Comparison of ENCODE assay signal across 19 cellular contexts in genomic region chr7:111511845-111512244, GRCh38. TPM values are rescaled to one million over a fixed set of nuclear protein-coding genes. Genes with fewer than 3 reads are reported as not detected.
DNase-seq lines count a peak whose midpoint lies in the region; ATAC-seq, FAIRE-seq and TF ChIP-seq lines count a peak whose summit lies in the region.
"Had no signal": no experiment of that assay in that cellular context is flagged by ENCODE, and none has a peak within 500 bp of the region (broad histone marks: within the 10 kb centered on the region; RNA-seq: fewer than 3 reads in every experiment).

No MANE protein-coding gene starts in this region.

- TF ChIP-seq CTCF in A549 (IDR thresholded peaks at IDR 0.05) = no peak
- no peak for TF ChIP-seq CTCF in PC-3 (conservative IDR thresholded peaks at IDR 0.05; ENCODE audit: low read depth, low read length)
- TF ChIP-seq CTCF in K562 (IDR thresholded peaks at IDR 0.05 in 2 of 3, conservative IDR thresholded peaks at IDR 0.05 in 1 of 3; ENCODE audit: insufficient read depth in 2 of 3, low read depth in 1 of 3, low read length in 3 of 3) = no peak
- TF ChIP-seq CTCF in right atrium auricular region (IDR thresholded peaks at IDR 0.05) = no peak

- 96% methylated on average over 4 of the region's 4 CpGs for WGBS in A549 (ENCODE audit: missing lambda C conversion rate)
- WGBS in K562 (ENCODE audit: insufficient coverage, low coverage, missing lambda C conversion rate) = 74% methylated on average over 4 of the region's 4 CpGs

- CTCF ChIA-PET in A549 (lab: Yijun Ruan, JAX) (no interaction called here), PC-3 (lab: Charles Lee) (no interaction called here), K562 (lab: Yijun Ruan, JAX; ENCODE audit: low intra/inter-chr PET ratio) (interaction anchor here (0.6 kb wide), 1 partner anchor 1465 kb away, joined by 3 read pairs; no protein-coding TSS in a partner anchor)

- H4K20me1 ChIP-seq in PC-3 (ENCODE audit: low read length) = no peaks in the 10 kb centered on the region
- H4K20me1 ChIP-seq in K562 (replicated peaks; ENCODE audit: control insufficient read depth, insufficient read depth, low read length) = no peaks in the 10 kb centered on the region

- H3K4me1 Mint-ChIP-seq in stimulated activated effector memory CD8-positive, alpha-beta T cell treated with anti-CD3 and anti-CD28 coated beads, Interleukin-12 subunit alpha, Interleukin-12 subunit beta, amount 100 ng/mL, for 72 hours = peaks cover 7% of the 10 kb centered on the region

- H3K9me3 ChIP-seq in A549 (peaks cover 14% of the 10 kb centered on the region), PC-3 (ENCODE audit: low read length) (no peaks in the 10 kb centered on the region), K562 (replicated peaks; ENCODE audit: control insufficient read depth, insufficient read depth, low read depth, low read length) (no peaks in the 10 kb centered on the region), right atrium auricular region (no peaks in the 10 kb centered on the region)
- H3K9me3 ChIP-seq: BE2C had no signal

- TF ChIP-seq EP300 in A549 (IDR thresholded peaks at IDR 0.05) = no peak
- TF ChIP-seq EP300 in K562 (IDR thresholded peaks at IDR 0.05; ENCODE audit: low read length) = no peak

- in situ Hi-C loops in K562 (cut with MboI) = no loop called here

- TF ChIP-seq RAD21 in A549 (conservative IDR thresholded peaks at IDR 0.05 in 1 of 2, IDR thresholded peaks at IDR 0.05 in 1 of 2) (no peak), K562 (CRISPR knock-in tag; conservative IDR thresholded peaks at IDR 0.05 in 1 of 2, IDR thresholded peaks at IDR 0.05 in 1 of 2) (no peak)

- H3K9me1 ChIP-seq in K562 (ENCODE audit: control insufficient read depth, insufficient read depth, low read length) = no peaks in the 10 kb centered on the region

- TF ChIP-seq POLR2A in A549 (IDR thresholded peaks at IDR 0.05; ENCODE audit: low read length) (no peak), K562 (conservative IDR thresholded peaks at IDR 0.05) (no peak)

- H3K27ac Mint-ChIP-seq in stimulated activated effector memory CD8-positive, alpha-beta T cell treated with anti-CD3 and anti-CD28 coated beads, Interleukin-12 subunit alpha, Interleukin-12 subunit beta, amount 100 ng/mL, for 72 hours = no peak overlapping the region
- H3K27ac Mint-ChIP-seq: CD4-positive, CD25-positive, alpha-beta regulatory T cell; GM23338; HFFc6 had no signal

- H2AFZ ChIP-seq in PC-3 (ENCODE audit: low read length) (no peak overlapping the region), K562 (ENCODE audit: low read depth, low read length) (no peak overlapping the region)
- H2AFZ ChIP-seq: GM23338 had no signal

- no TSS peak for BruUV-seq in PC-3 (replicated peaks; lab: Mats Ljungman, UMichigan)
- BruUV-seq in K562 (replicated peaks; lab: Mats Ljungman, UMichigan) = no TSS peak

- DNase-seq in A549 (ENCODE audit: low read depth in 1 of 2, low spot score in 1 of 2) = no peak
- no peak for DNase-seq in PC-3
- no peak for DNase-seq in K562 (ENCODE audit: extremely low read depth in 1 of 4, low spot score in 3 of 4)
- no peak for DNase-seq in stimulated activated effector memory CD8-positive, alpha-beta T cell treated with anti-CD3 and anti-CD28 coated beads, Interleukin-12 subunit alpha, Interleukin-12 subunit beta, amount 100 ng/mL, for 72 hours (ENCODE audit: low spot score in 2 of 2)
- no peak for DNase-seq in right atrium auricular region (ENCODE audit: low spot score)
- no peak for DNase-seq in COR-L47 (lab: John Stamatoyannopoulos, UW)
- no peak for DNase-seq in activated CD8-positive, alpha-beta memory T cell treated with anti-CD3 and anti-CD28 coated beads for 24 hours
- DNase-seq: 8988T; BE2C; C1 segment of cervical spinal cord; CD4-positive, CD25-positive, alpha-beta regulatory T cell; DMS153; DMS79; GDM1; HCEC 1CT; HFFc6 had no signal

- no peaks in the 10 kb centered on the region for H3K9me3 Mint-ChIP-seq in stimulated activated effector memory CD8-positive, alpha-beta T cell treated with anti-CD3 and anti-CD28 coated beads, Interleukin-12 subunit alpha, Interleukin-12 subunit beta, amount 100 ng/mL, for 72 hours
- H3K9me3 Mint-ChIP-seq: HFFc6 had no signal

- no peak overlapping the region for H3K4me3 ChIP-seq in A549
- H3K4me3 ChIP-seq in PC-3 (ENCODE audit: low read length) = no peak overlapping the region
- H3K4me3 ChIP-seq in K562 = no peak overlapping the region
- H3K4me3 ChIP-seq in right atrium auricular region = no peak overlapping the region
- H3K4me3 ChIP-seq: GM23338 had no signal

- H3K36me3 ChIP-seq in PC-3 (ENCODE audit: low read depth, low read length) (peaks cover 3% of the 10 kb centered on the region; the same call in 1 of the 2 replicates), K562 (ENCODE audit: control insufficient read depth, insufficient read depth, low read length) (no peaks in the 10 kb centered on the region), right atrium auricular region (no peaks in the 10 kb centered on the region)
- H3K36me3 ChIP-seq: BE2C had no signal

- H3K4me2 ChIP-seq in A549 (no peak overlapping the region), PC-3 (ENCODE audit: low read length) (no peak overlapping the region), K562 (ENCODE audit: insufficient read depth, low read length) (no peak overlapping the region)
- H3K4me2 ChIP-seq: GM23338 had no signal

- H3K79me2 ChIP-seq in PC-3 (ENCODE audit: low read length) = peaks cover 16% of the 10 kb centered on the region
- peaks cover 9% of the 10 kb centered on the region; the same call in 1 of the 3 replicates for H3K79me2 ChIP-seq in K562 (ENCODE audit: control insufficient read depth, insufficient read depth, low read length)

- ATAC-seq in A549 (no peak), PC-3 (no peak), K562 (no peak)
- ATAC-seq in stimulated activated effector memory CD8-positive, alpha-beta T cell treated with anti-CD3 and anti-CD28 coated beads, Interleukin-12 subunit alpha, Interleukin-12 subunit beta, amount 100 ng/mL, for 72 hours = peak; percentile 66
- ATAC-seq: GM23338 had no signal

- H3K9ac ChIP-seq in PC-3 (ENCODE audit: low read length) (peak overlapping the region; percentile 85), K562 (ENCODE audit: insufficient read depth in 1 of 2, low read depth in 2 of 2, low read length in 2 of 2) (no peak overlapping the region)

- H3K36me3 Mint-ChIP-seq in stimulated activated effector memory CD8-positive, alpha-beta T cell treated with anti-CD3 and anti-CD28 coated beads, Interleukin-12 subunit alpha, Interleukin-12 subunit beta, amount 100 ng/mL, for 72 hours = peaks cover 5% of the 10 kb centered on the region

- peak; percentile 39 for FAIRE-seq in A549 (lab: Jason Lieb, UNC)
- FAIRE-seq in K562 (lab: Jason Lieb, UNC) = no peak
- FAIRE-seq: H54 had no signal

- H3F3A ChIP-seq in PC-3 (ENCODE audit: low read length, unreplicated experiment) = peaks cover 4% of the 10 kb centered on the region

- H3K4me1 ChIP-seq in A549 (peaks cover 48% of the 10 kb centered on the region), PC-3 (ENCODE audit: insufficient read depth, low read length) (peaks cover 58% of the 10 kb centered on the region), K562 (replicated peaks in 1 of 2; ENCODE audit: control insufficient read depth in 2 of 2, insufficient read depth in 2 of 2, low read length in 2 of 2) (peaks cover 7 to 17% of the 10 kb centered on the region in 2 experiments; a peak in 3 of 5 replicates), right atrium auricular region (no peaks in the 10 kb centered on the region)

- H3K27ac ChIP-seq in A549 (peak overlapping the region in 1 of 2 experiments; percentile 83; a peak in 3 of 6 replicates), PC-3 (ENCODE audit: low read length) (peak overlapping the region; percentile 96), K562 (ENCODE audit: extremely low read depth, low read depth, low read length) (no peak overlapping the region), right atrium auricular region (no peak overlapping the region)
- H3K27ac ChIP-seq: HL-60 had no signal

- intact Hi-C loops in PC-3 (cut with micrococcal nuclease) (no loop called here), K562 (cut with micrococcal nuclease) (no loop called here)

- no peaks in the 10 kb centered on the region for H3K9me2 ChIP-seq in PC-3 (replicated peaks; ENCODE audit: low read length)

- H3K27me3 ChIP-seq in PC-3 (ENCODE audit: low read length) (no peaks in the 10 kb centered on the region), K562 (ENCODE audit: control insufficient read depth in 2 of 2, insufficient read depth in 2 of 2, low read length in 2 of 2) (no peaks in the 10 kb centered on the region), right atrium auricular region (no peaks in the 10 kb centered on the region)
- H3K27me3 ChIP-seq: BE2C had no signal

- no peak overlapping the region for H3K4me3 Mint-ChIP-seq in stimulated activated effector memory CD8-positive, alpha-beta T cell treated with anti-CD3 and anti-CD28 coated beads, Interleukin-12 subunit alpha, Interleukin-12 subunit beta, amount 100 ng/mL, for 72 hours
- H3K4me3 Mint-ChIP-seq: CD4-positive, CD25-positive, alpha-beta regulatory T cell; GM23338; HFFc6 had no signal

- POLR2A ChIA-PET in A549 (lab: Yijun Ruan, JAX) (no interaction called here), PC-3 (lab: Charles Lee; ENCODE audit: unreplicated experiment) (no interaction called here), K562 (lab: Yijun Ruan, JAX) (no interaction called here)

RNA-seq across cellular contexts. Expression of gene IMMP2L, which starts 50.4 kb away (rescaled TPM):
- polyA plus RNA-seq in A549 (2011; rRNA removed) (18.8 and 23.8 TPM in 2 replicates), A549 (2017; fragmentation: RNase III; extraction: RNeasy Plus Mini Kit Qiagen cat#74134 plus additional on column Dnase treatment) (10.6 to 16.8 TPM (median 16.1 TPM) in 3 replicates), K562 (2011; rRNA removed) (21.7 and 29.7 TPM in 2 replicates), K562 (2014; fragmentation: Illumina TruSeq; extraction: Trizol) (37.3 and 39.6 TPM in 2 replicates), K562 (2014; fragmentation: Nextera tagmentation; extraction: Ambion mirVana) (100 to 1,000 TPM; 112 to 116 TPM), K562 (2014; rRNA removed) (33.7 and 35.1 TPM in 2 replicates)
- 6.8 and 13.5 TPM in 2 replicates for polyA plus RNA-seq in A549 (2012; cell fraction: cytosol; rRNA removed)
- polyA plus RNA-seq in A549 (2012; cell fraction: nucleus; rRNA removed) = 2.5 and 4.4 TPM in 2 replicates
- polyA minus RNA-seq in A549 (2011; rRNA and poly(A)+ RNA removed) = 15.4 and 25.0 TPM in 2 replicates
- total RNA-seq in PC-3 (2014; rRNA removed) (8.6 and 15.4 TPM in 2 replicates), K562 (2014; rRNA removed) (46.1 and 46.8 TPM in 2 replicates), K562 (2014; rRNA removed; fragmentation: Illumina TruSeq; extraction: Trizol) (59.6 and 62.0 TPM in 2 replicates), K562 (2015; rRNA removed; fragmentation: Illumina TruSeq; extraction: Trizol) (46.1 and 61.3 TPM in 2 replicates), K562 (2021) (45.2 and 53.0 TPM in 2 replicates), right atrium auricular region (1 to 10 TPM; 7.3 to 7.7 TPM)
- 70.2 and 124 TPM in 2 replicates for total RNA-seq in K562 (2011; cell fraction: chromatin; rRNA removed; ENCODE audit: low replicate concordance)
- 46.2 and 55.4 TPM in 2 replicates for total RNA-seq in K562 (2011; cell fraction: nucleolus; rRNA removed)
- total RNA-seq in K562 (2011; cell fraction: nucleoplasm; rRNA removed) = 77.4 and 131 TPM in 2 replicates
- polyA plus RNA-seq in K562 (2011; cell fraction: cytosol; rRNA removed) = 9.1 and 17.4 TPM in 2 replicates
- 33.0 and 40.5 TPM in 2 replicates for polyA plus RNA-seq in K562 (2011; cell fraction: nucleus; rRNA removed)
- polyA plus RNA-seq in K562 (2012) = 37.8 and 45.1 TPM in 2 replicates
- polyA minus RNA-seq in K562 (2011; rRNA and poly(A)+ RNA removed) = 63.6 and 70.2 TPM in 2 replicates
- 6.2 and 12.0 TPM in 2 replicates for polyA minus RNA-seq in K562 (2011; cell fraction: cytosol; rRNA and poly(A)+ RNA removed)
- polyA minus RNA-seq in K562 (2011; cell fraction: nucleus; rRNA and poly(A)+ RNA removed) = 137 and 151 TPM in 2 replicates
